Comparison of ENCODE assay signal across 10 cellular contexts in genomic region chr16:11972128-11972527, GRCh38. TPM values are rescaled to one million over a fixed set of nuclear protein-coding genes. Genes with fewer than 3 reads are reported as not detected.
DNase-seq lines count a peak whose midpoint lies in the region; ATAC-seq, FAIRE-seq and TF ChIP-seq lines count a peak whose summit lies in the region.
"Had no signal": no experiment of that assay in that cellular context is flagged by ENCODE, and none has a peak within 500 bp of the region (broad histone marks: within the 10 kb centered on the region; RNA-seq: fewer than 3 reads in every experiment).

No MANE protein-coding gene starts in this region.

- no peak overlapping the region for H2AK5ac ChIP-seq in IMR-90 (ENCODE audit: low read depth, low read length)

- H2AK9ac ChIP-seq in IMR-90 (replicated peaks; ENCODE audit: low read depth, low read length, poor library complexity), result no peak overlapping the region

- H3K4me2 ChIP-seq in IMR-90 (ENCODE audit: low read depth, low read length) (no peak overlapping the region), GM12878 (ENCODE audit: control insufficient read depth, insufficient read depth) (no peak overlapping the region)

- no peaks in the 10 kb centered on the region for H3K9me3 Mint-ChIP-seq in nephron
- H3K9me3 Mint-ChIP-seq in endothelial cell (ENCODE audit: unreplicated experiment), result no peaks in the 10 kb centered on the region

- H3K27ac ChIP-seq in IMR-90 (ENCODE audit: insufficient read depth, low read length), result no peak overlapping the region
- H3K27ac ChIP-seq in GM12878 (ENCODE audit: control insufficient read depth, insufficient read depth), result no peak overlapping the region
- H3K27ac ChIP-seq: coronary artery had no signal

- H3K79me1 ChIP-seq in IMR-90 (ENCODE audit: low read depth in 1 of 2, low read length in 2 of 2), result peaks cover 11 to 16% of the 10 kb centered on the region in 2 experiments

- H3K27me3 Mint-ChIP-seq in nephron (ENCODE audit: low read depth) (no peaks in the 10 kb centered on the region), endothelial cell (ENCODE audit: unreplicated experiment) (peaks cover 7% of the 10 kb centered on the region)

- no peak overlapping the region for H2BK20ac ChIP-seq in IMR-90 (ENCODE audit: low read depth, low read length)

- TF ChIP-seq EP300 in GM12878 (IDR thresholded peaks at IDR 0.05; ENCODE audit: borderline replicate concordance in 1 of 2, control insufficient read depth in 1 of 2, low read depth in 2 of 2, low read length in 2 of 2), result no peak

- RAD21 ChIA-PET in GM12878 (lab: Charles Lee; ENCODE audit: unreplicated experiment), result no interaction called here

- TF ChIP-seq CTCF in D721Med (IDR thresholded peaks at IDR 0.05; ENCODE audit: insufficient read depth, missing control alignments) (peak; percentile 46), IMR-90 (conservative IDR thresholded peaks at IDR 0.05; ENCODE audit: low read depth, low read length) (peak; percentile 37), GM12878 (IDR thresholded peaks at IDR 0.05 in 2 of 3, conservative IDR thresholded peaks at IDR 0.05 in 1 of 3; ENCODE audit: control insufficient read depth in 2 of 3, extremely low read depth in 1 of 3, insufficient read depth in 1 of 3, low read depth in 3 of 3, low read length in 3 of 3) (peak; percentile 18 to 28 (median 21); a peak in 2 of 6 replicates), nephron (IDR thresholded peaks at IDR 0.05; ENCODE audit: unreplicated experiment in 3 of 3) (peak in 1 of 3 experiments; percentile 34), endothelial cell (IDR thresholded peaks at IDR 0.05; ENCODE audit: unreplicated experiment) (no peak)

- H3K18ac ChIP-seq in IMR-90 (ENCODE audit: low read depth, low read length), result no peak overlapping the region

- peak overlapping the region; percentile 64 to 79 (median 72) for H3K4me3 Mint-ChIP-seq in nephron
- no peak overlapping the region for H3K4me3 Mint-ChIP-seq in endothelial cell (ENCODE audit: unreplicated experiment)

- dilution Hi-C loops in IMR-90 (cut with HindIII; ENCODE audit: low sequenced_read_pairs, unreplicated experiment), result no loop called here

- H2AFZ ChIP-seq in IMR-90 (replicated peaks; ENCODE audit: low read length, poor library complexity) (peak overlapping the region; percentile 32), GM12878 (ENCODE audit: control insufficient read depth, low read depth, low read length) (no peak overlapping the region)

- no peak overlapping the region for H3K56ac ChIP-seq in IMR-90 (ENCODE audit: extremely low read depth, insufficient read depth, low read length)

- H3K4me1 Mint-ChIP-seq in nephron (peaks cover 10% of the 10 kb centered on the region), endothelial cell (ENCODE audit: unreplicated experiment) (peaks cover 10% of the 10 kb centered on the region)

- H3K9ac ChIP-seq in IMR-90 (ENCODE audit: low read depth, low read length) (no peak overlapping the region), GM12878 (ENCODE audit: control insufficient read depth, insufficient read depth, low read length) (no peak overlapping the region)

- H4K20me1 ChIP-seq in IMR-90 (ENCODE audit: insufficient read depth, low read length), result no peaks in the 10 kb centered on the region; the same call in 1 of the 2 replicates
- no peaks in the 10 kb centered on the region for H4K20me1 ChIP-seq in GM12878 (ENCODE audit: control insufficient read depth, insufficient read depth)

- H3K27me3 ChIP-seq in IMR-90 (ENCODE audit: control insufficient read depth, insufficient read depth, low read length), result no peaks in the 10 kb centered on the region
- no peaks in the 10 kb centered on the region for H3K27me3 ChIP-seq in GM12878 (replicated peaks in 1 of 2; ENCODE audit: control insufficient read depth in 2 of 2, insufficient read depth in 2 of 2, low read length in 1 of 2)

- in situ Hi-C loops in IMR-90 (cut with MboI; ENCODE audit: low sequenced_read_pairs) (no loop called here), GM12878 (cut with MboI) (loop anchor here (10.0 kb wide), 1 partner anchor 1007 kb away; no protein-coding TSS in a partner anchor)

- H3K4me1 ChIP-seq in IMR-90 (ENCODE audit: control insufficient read depth, insufficient read depth, low read length) (no peaks in the 10 kb centered on the region), GM12878 (ENCODE audit: control insufficient read depth, insufficient read depth, low read length) (peaks cover 19% of the 10 kb centered on the region)

- no peak overlapping the region for H3K4ac ChIP-seq in IMR-90 (ENCODE audit: low read depth, low read length)

- WGBS in IMR-90 (ENCODE audit: extremely low coverage in 2 of 2, insufficient read length in 1 of 2), 2 experiments, result 40% methylated on average over 3 of the region's 11 CpGs; no CpG with 5 or more reads in 1 of the 2 experiments
- 74% methylated on average over 11 of the region's 11 CpGs for WGBS in GM12878 (ENCODE audit: insufficient coverage, insufficient replicate concordance, low lambda C conversion rate, missing lambda C conversion rate)

- FAIRE-seq in D721Med (lab: Jason Lieb, UNC) (no peak), GM12878 (lab: Jason Lieb, UNC) (no peak)

- CTCF ChIA-PET in IMR-90 (lab: Yijun Ruan, JAX) (no interaction called here), GM12878 (lab: Yijun Ruan, JAX) (interaction anchor here (1.1 to 2.4 kb wide), 4 partner anchors 13 to 96 kb away, joined by 3 to 12 read pairs (median 4); no protein-coding TSS in a partner anchor)

- POLR2A ChIA-PET in IMR-90 (lab: Charles Lee; ENCODE audit: unreplicated experiment) (no interaction called here), GM12878 (lab: Charles Lee) (interaction anchor here (1.3 kb wide), 1 partner anchor 17 kb away, joined by 4 read pairs; no protein-coding TSS in a partner anchor)

- BruUV-seq in IMR-90 (replicated peaks; lab: Mats Ljungman, UMichigan) (no TSS peak), GM12878 (replicated peaks; lab: Mats Ljungman, UMichigan) (no TSS peak)

- H4K5ac ChIP-seq in IMR-90 (ENCODE audit: low read depth, low read length), result no peak overlapping the region

- H3K79me2 ChIP-seq in GM12878 (ENCODE audit: control insufficient read depth, insufficient read depth, low read length), result peaks cover 33% of the 10 kb centered on the region

- intact Hi-C loops in IMR-90 (cut with micrococcal nuclease), result loop anchor here (10.0 kb wide), 2 partner anchors 77 to 117 kb away; partner anchors contain the start of gene RSL1D1
- intact Hi-C loops in GM12878 (cut with micrococcal nuclease; ENCODE audit: unreplicated experiment), result no loop called here

- H4K8ac ChIP-seq in IMR-90 (ENCODE audit: low read depth in 2 of 2, low read length in 2 of 2), result no peak overlapping the region

- no peak; the same call in 1 of the 2 replicates for TF ChIP-seq RAD21 in IMR-90 (IDR thresholded peaks at IDR 0.05; ENCODE audit: low read length)
- TF ChIP-seq RAD21 in GM12878 (IDR thresholded peaks at IDR 0.05; ENCODE audit: insufficient read depth, low read depth, low read length), result no peak; the same call in 1 of the 2 replicates

- DNase-seq in D721Med (ENCODE audit: insufficient read length, low spot score) (no peak), IMR-90 (no peak), GM12878 (ENCODE audit: low read depth, low spot score) (no peak), endothelial cell (ENCODE audit: low spot score) (no peak)
- DNase-seq: NCI-H526, T-helper 9 cell had no signal

- H3K23ac ChIP-seq in IMR-90 (ENCODE audit: low read depth, low read length), result no peak overlapping the region

- H3K36me3 ChIP-seq in IMR-90 (ENCODE audit: control insufficient read depth, insufficient read depth, low read length) (no peaks in the 10 kb centered on the region), GM12878 (ENCODE audit: control insufficient read depth in 2 of 2, insufficient read depth in 2 of 2, low read length in 1 of 2) (peaks cover 0 to 32% of the 10 kb centered on the region in 2 experiments; a peak in 3 of 4 replicates)

- ATAC-seq in IMR-90 (ENCODE audit: low read depth), result no peak
- no peak for ATAC-seq in GM12878
- ATAC-seq in HG02981 (IDR thresholded peaks at IDR 0.05; ENCODE audit: unreplicated experiment), result no peak
- ATAC-seq in HG03045 (IDR thresholded peaks at IDR 0.05; ENCODE audit: unreplicated experiment), result no peak

- H2BK15ac ChIP-seq in IMR-90 (ENCODE audit: low read depth, low read length), result no peak overlapping the region

- H3K36me3 Mint-ChIP-seq in nephron (ENCODE audit: low read depth) (peaks cover 14% of the 10 kb centered on the region), endothelial cell (ENCODE audit: low read depth, unreplicated experiment) (no peaks in the 10 kb centered on the region)

- SMC1A ChIA-PET in GM12878 (lab: Charles Lee; ENCODE audit: uncharacterized antibody, unreplicated experiment), result interaction anchor here (0.7 to 2.6 kb wide), 5 partner anchors 8 to 23 kb away, joined by 3 to 10 read pairs (median 6); partner anchors contain the start of gene TNFRSF17

- no peak overlapping the region for H2BK5ac ChIP-seq in IMR-90 (ENCODE audit: low read depth, low read length, poor library complexity, severe bottlenecking)

- no peak overlapping the region for H3K14ac ChIP-seq in IMR-90 (replicated peaks; ENCODE audit: low read depth, low read length)

- H4K91ac ChIP-seq in IMR-90 (ENCODE audit: insufficient read depth, low read depth, low read length), result no peak overlapping the region

- H3K27ac Mint-ChIP-seq in nephron (peak overlapping the region in 1 of 3 experiments; percentile 63), endothelial cell (ENCODE audit: unreplicated experiment) (no peak overlapping the region)

- H3K9me3 ChIP-seq in IMR-90 (ENCODE audit: control insufficient read depth, insufficient read depth, low read length) (no peaks in the 10 kb centered on the region), GM12878 (replicated peaks; ENCODE audit: control insufficient read depth, insufficient read depth, low read length) (no peaks in the 10 kb centered on the region)

- H3K4me3 ChIP-seq in IMR-90 (ENCODE audit: insufficient read depth, low read depth, low read length), result no peak overlapping the region
- H3K4me3 ChIP-seq in GM12878, result no peak overlapping the region
- H3K4me3 ChIP-seq: coronary artery had no signal

- H2BK120ac ChIP-seq in IMR-90 (ENCODE audit: low read depth, low read length), result no peak overlapping the region

- TF ChIP-seq POLR2A in IMR-90 (IDR thresholded peaks at IDR 0.05; ENCODE audit: low read depth, low read length) (no peak), GM12878 (IDR thresholded peaks at IDR 0.05; ENCODE audit: low read depth, low read length) (no peak)

- no peaks in the 10 kb centered on the region for H3K9me1 ChIP-seq in IMR-90 (ENCODE audit: insufficient read depth, low read length)

RNA-seq across cellular contexts. Expression of gene SNX29, which starts 4.4 kb away (rescaled TPM):
- 14.7 and 21.3 TPM in 2 replicates for total RNA-seq in IMR-90 (2012; rRNA removed)
- polyA plus RNA-seq in IMR-90 (2012; rRNA removed), result 5.0 TPM in 2 replicates
- polyA plus RNA-seq in IMR-90 (2012; cell fraction: cytosol; rRNA removed), result 3.6 and 4.0 TPM in 2 replicates
- polyA plus RNA-seq in IMR-90 (2012; cell fraction: nucleus; rRNA removed; ENCODE audit: low replicate concordance), result 3.2 and 5.4 TPM in 2 replicates
- 736 and 739 TPM in 2 replicates for total RNA-seq in GM12878 (2013; cell fraction: nucleolus; rRNA removed)
- total RNA-seq in GM12878 (2014; rRNA removed), result 22.0 and 24.2 TPM in 2 replicates
- 20.3 and 21.5 TPM in 2 replicates for total RNA-seq in GM12878 (2014; rRNA removed; fragmentation: Illumina TruSeq; extraction: Trizol)
- total RNA-seq in GM12878 (2021), result 62.4 and 68.3 TPM in 2 replicates
- 12.9 TPM for polyA plus RNA-seq in GM12878 (2011; ENCODE audit: low read depth)
- 26.7 and 38.7 TPM in 2 replicates for polyA plus RNA-seq in GM12878 (2011; rRNA removed)
- polyA plus RNA-seq in GM12878 (2011; cell fraction: cytosol; rRNA removed), result 32.5 and 36.2 TPM in 2 replicates
- 46.6 and 54.8 TPM in 2 replicates for polyA plus RNA-seq in GM12878 (2011; cell fraction: nucleus; rRNA removed)
- polyA plus RNA-seq in GM12878 (2012), result 18.4 and 20.3 TPM in 2 replicates
- polyA plus RNA-seq in GM12878 (2014; fragmentation: Illumina TruSeq; extraction: Trizol), result 21.0 and 24.4 TPM in 2 replicates
- 10 to 100 TPM in 1 of 2 experiments, 1 to 10 TPM in 1; 6.8 to 44.0 TPM for polyA plus RNA-seq in GM12878 (2014; fragmentation: Nextera tagmentation; extraction: Ambion mirVana)
- polyA plus RNA-seq in GM12878 (2014; rRNA removed), result 19.3 and 24.1 TPM in 2 replicates
- polyA plus RNA-seq in GM12878 (2016; fragmentation: Nextera tagmentation; extraction: Ambion mirVana), result 10 to 100 TPM; 54.6 to 68.3 TPM
- 205 and 208 TPM in 2 replicates for polyA minus RNA-seq in GM12878 (2011; rRNA and poly(A)+ RNA removed)
- polyA minus RNA-seq in GM12878 (2011; cell fraction: cytosol; rRNA and poly(A)+ RNA removed), result 24.7 and 27.9 TPM in 2 replicates
- 148 and 216 TPM in 2 replicates for polyA minus RNA-seq in GM12878 (2011; cell fraction: nucleus; rRNA and poly(A)+ RNA removed)
- total RNA-seq in endothelial cell (ENCODE audit: unreplicated experiment), result 21.6 TPM

RNA-seq across cellular contexts. Expression of gene TNFRSF17, which starts 7.1 kb away (rescaled TPM):
- not detected in 2 replicates for total RNA-seq in IMR-90 (2012; rRNA removed)
- polyA plus RNA-seq in IMR-90 (2012; rRNA removed), result not detected in 2 replicates
- not detected in 2 replicates for polyA plus RNA-seq in IMR-90 (2012; cell fraction: cytosol; rRNA removed)
- not detected in 2 replicates for polyA plus RNA-seq in IMR-90 (2012; cell fraction: nucleus; rRNA removed; ENCODE audit: low replicate concordance)
- 116 and 120 TPM in 2 replicates for total RNA-seq in GM12878 (2013; cell fraction: nucleolus; rRNA removed)
- 149 and 170 TPM in 2 replicates for total RNA-seq in GM12878 (2014; rRNA removed)
- total RNA-seq in GM12878 (2014; rRNA removed; fragmentation: Illumina TruSeq; extraction: Trizol), result 129 and 130 TPM in 2 replicates
- 92.4 and 106 TPM in 2 replicates for total RNA-seq in GM12878 (2021)
- 174 TPM for polyA plus RNA-seq in GM12878 (2011; ENCODE audit: low read depth)
- 296 and 352 TPM in 2 replicates for polyA plus RNA-seq in GM12878 (2011; rRNA removed)
- polyA plus RNA-seq in GM12878 (2011; cell fraction: cytosol; rRNA removed), result 150 and 165 TPM in 2 replicates
- 88.9 and 125 TPM in 2 replicates for polyA plus RNA-seq in GM12878 (2011; cell fraction: nucleus; rRNA removed)
- polyA plus RNA-seq in GM12878 (2012), result 119 and 154 TPM in 2 replicates
- polyA plus RNA-seq in GM12878 (2014; fragmentation: Illumina TruSeq; extraction: Trizol), result 132 and 138 TPM in 2 replicates
- polyA plus RNA-seq in GM12878 (2014; fragmentation: Nextera tagmentation; extraction: Ambion mirVana), result 100 to 1,000 TPM; 453 to 461 TPM
- 107 and 114 TPM in 2 replicates for polyA plus RNA-seq in GM12878 (2014; rRNA removed)
- 100 to 1,000 TPM; 209 to 213 TPM for polyA plus RNA-seq in GM12878 (2016; fragmentation: Nextera tagmentation; extraction: Ambion mirVana)
- polyA minus RNA-seq in GM12878 (2011; rRNA and poly(A)+ RNA removed), result 183 and 214 TPM in 2 replicates
- 59.7 and 61.1 TPM in 2 replicates for polyA minus RNA-seq in GM12878 (2011; cell fraction: cytosol; rRNA and poly(A)+ RNA removed)
- 100 and 138 TPM in 2 replicates for polyA minus RNA-seq in GM12878 (2011; cell fraction: nucleus; rRNA and poly(A)+ RNA removed)
- not detected for total RNA-seq in endothelial cell (ENCODE audit: unreplicated experiment)

RNA-seq across cellular contexts. Expression of gene NPIPB2, which starts 30.3 kb away (rescaled TPM):
- total RNA-seq in IMR-90 (2012; rRNA removed) (1.4 and 2.2 TPM in 2 replicates), GM12878 (2014; rRNA removed) (5.0 and 10.7 TPM in 2 replicates), GM12878 (2014; rRNA removed; fragmentation: Illumina TruSeq; extraction: Trizol) (7.4 and 9.7 TPM in 2 replicates), GM12878 (2021) (9.1 and 13.2 TPM in 2 replicates), endothelial cell (ENCODE audit: unreplicated experiment) (4.4 TPM)
- polyA plus RNA-seq in IMR-90 (2012; rRNA removed) (7.7 and 13.4 TPM in 2 replicates), GM12878 (2011; rRNA removed) (29.3 and 33.0 TPM in 2 replicates), GM12878 (2014; fragmentation: Illumina TruSeq; extraction: Trizol) (14.3 and 19.0 TPM in 2 replicates), GM12878 (2014; fragmentation: Nextera tagmentation; extraction: Ambion mirVana) (1 to 10 TPM; 1.9 to 4.0 TPM), GM12878 (2014; rRNA removed) (12.1 TPM in 2 replicates), GM12878 (2016; fragmentation: Nextera tagmentation; extraction: Ambion mirVana) (10 to 100 TPM; 10.1 to 11.5 TPM)
- 0.05 and 2.4 TPM in 2 replicates for polyA plus RNA-seq in IMR-90 (2012; cell fraction: cytosol; rRNA removed)
- polyA plus RNA-seq in IMR-90 (2012; cell fraction: nucleus; rRNA removed; ENCODE audit: low replicate concordance), result 15.8 and 57.1 TPM in 2 replicates
- total RNA-seq in GM12878 (2013; cell fraction: nucleolus; rRNA removed), result 80.1 and 96.1 TPM in 2 replicates
- 16.0 TPM for polyA plus RNA-seq in GM12878 (2011; ENCODE audit: low read depth)
- 17.7 and 24.5 TPM in 2 replicates for polyA plus RNA-seq in GM12878 (2011; cell fraction: cytosol; rRNA removed)
- 53.4 and 54.7 TPM in 2 replicates for polyA plus RNA-seq in GM12878 (2011; cell fraction: nucleus; rRNA removed)
- polyA plus RNA-seq in GM12878 (2012), result 10.3 and 11.0 TPM in 2 replicates
- 17.8 and 30.4 TPM in 2 replicates for polyA minus RNA-seq in GM12878 (2011; rRNA and poly(A)+ RNA removed)
- polyA minus RNA-seq in GM12878 (2011; cell fraction: cytosol; rRNA and poly(A)+ RNA removed), result 3.9 and 10.7 TPM in 2 replicates
- 9.4 and 28.2 TPM in 2 replicates for polyA minus RNA-seq in GM12878 (2011; cell fraction: nucleus; rRNA and poly(A)+ RNA removed)

RNA-seq across cellular contexts. Expression of gene GSPT1, which starts 56.4 kb away (rescaled TPM):
- total RNA-seq in IMR-90 (2012; rRNA removed) (84.8 and 121 TPM in 2 replicates), GM12878 (2014; rRNA removed) (61.3 and 75.8 TPM in 2 replicates), GM12878 (2014; rRNA removed; fragmentation: Illumina TruSeq; extraction: Trizol) (92.3 and 95.8 TPM in 2 replicates), GM12878 (2021) (138 and 142 TPM in 2 replicates), endothelial cell (ENCODE audit: unreplicated experiment) (99.8 TPM)
- polyA plus RNA-seq in IMR-90 (2012; rRNA removed) (68.8 and 76.3 TPM in 2 replicates), GM12878 (2011; rRNA removed) (104 and 122 TPM in 2 replicates), GM12878 (2014; fragmentation: Illumina TruSeq; extraction: Trizol) (168 and 192 TPM in 2 replicates), GM12878 (2014; fragmentation: Nextera tagmentation; extraction: Ambion mirVana) (10 to 100 TPM; 46.7 to 63.5 TPM), GM12878 (2014; rRNA removed) (69.6 and 72.2 TPM in 2 replicates), GM12878 (2016; fragmentation: Nextera tagmentation; extraction: Ambion mirVana) (100 to 1,000 TPM; 139 to 181 TPM)
- polyA plus RNA-seq in IMR-90 (2012; cell fraction: cytosol; rRNA removed), result 7.5 and 16.8 TPM in 2 replicates
- polyA plus RNA-seq in IMR-90 (2012; cell fraction: nucleus; rRNA removed; ENCODE audit: low replicate concordance), result 6.0 and 42.6 TPM in 2 replicates
- 62.3 and 66.6 TPM in 2 replicates for total RNA-seq in GM12878 (2013; cell fraction: nucleolus; rRNA removed)
- 59.0 TPM for polyA plus RNA-seq in GM12878 (2011; ENCODE audit: low read depth)
- polyA plus RNA-seq in GM12878 (2011; cell fraction: cytosol; rRNA removed), result 38.7 and 56.1 TPM in 2 replicates
- polyA plus RNA-seq in GM12878 (2011; cell fraction: nucleus; rRNA removed), result 44.4 and 59.9 TPM in 2 replicates
- polyA plus RNA-seq in GM12878 (2012), result 54.6 and 79.2 TPM in 2 replicates
- 42.9 and 84.4 TPM in 2 replicates for polyA minus RNA-seq in GM12878 (2011; rRNA and poly(A)+ RNA removed)
- polyA minus RNA-seq in GM12878 (2011; cell fraction: cytosol; rRNA and poly(A)+ RNA removed), result 34.7 and 61.5 TPM in 2 replicates
- polyA minus RNA-seq in GM12878 (2011; cell fraction: nucleus; rRNA and poly(A)+ RNA removed), result 12.0 and 17.7 TPM in 2 replicates

Comparison
In these comparisons a context has a peak if more than half of its experiments do, and no peak if none do; other contexts are left out.
1. RNA of gene TNFRSF17, which starts 7.1 kb away (total RNA-seq): 92.4 to 170 TPM in GM12878; not detected in IMR-90 and not detected in endothelial cell (single experiment); every median in the first group is over 10 times any median in the second.